ENCODE assay signal across 8 cellular contexts in genomic region chr14:75661499-75661814, GRCh38. TPM values are rescaled to one million over a fixed set of nuclear protein-coding genes. Genes with fewer than 3 reads are reported as not detected.
DNase-seq lines count a peak whose midpoint lies in the region; ATAC-seq and TF ChIP-seq lines count a peak whose summit lies in the region.

No MANE protein-coding gene starts in this region.

- H3K9me3 Mint-ChIP-seq in activated T-cell treated with anti-CD3 and anti-CD28 coated beads, Interleukin-2, amount 50 U/mL, for 4 hours, result no peaks in the 10 kb centered on the region
- H3K9me3 Mint-ChIP-seq in type B pancreatic cell, result no peaks in the 10 kb centered on the region

- TF ChIP-seq POLR2A in right lobe of liver (IDR thresholded peaks at IDR 0.05), result peak; percentile 24

- peak overlapping the region; percentile 74 to 100 for H3K4me3 ChIP-seq in ascending aorta
- H3K4me3 ChIP-seq in right lobe of liver, result peak overlapping the region; percentile 71 to 93 (median 87)

- H3K27ac ChIP-seq in ascending aorta, result peak overlapping the region; percentile 78 to 87
- peak overlapping the region; percentile 66 to 83 (median 81) for H3K27ac ChIP-seq in right lobe of liver

- TF ChIP-seq CTCF in ascending aorta (IDR thresholded peaks at IDR 0.05), result no peak
- TF ChIP-seq CTCF in right lobe of liver (IDR thresholded peaks at IDR 0.05), result no peak
- TF ChIP-seq CTCF in type B pancreatic cell (conservative IDR thresholded peaks at IDR 0.05), result no peak

- peak overlapping the region; percentile 95 for H3K27ac Mint-ChIP-seq in type B pancreatic cell

- H3K9me3 ChIP-seq in ascending aorta, result no peaks in the 10 kb centered on the region
- H3K9me3 ChIP-seq in right lobe of liver, result no peaks in the 10 kb centered on the region

- H3K4me1 ChIP-seq in ascending aorta (peaks cover 4 to 6% of the 10 kb centered on the region in 2 donors), right lobe of liver (peaks cover 0 to 18% (median 7%) of the 10 kb centered on the region in 4 donors)

- DNase-seq in activated T-cell treated with anti-CD3 and anti-CD28 coated beads, Interleukin-2, amount 50 U/mL, for 4 hours, result no peak
- no peak for DNase-seq in activated T-cell treated with anti-CD3 and anti-CD28 coated beads, Interleukin-2, amount 50 U/mL, for 48 hours
- DNase-seq in ascending aorta (ENCODE audit: low spot score in 2 of 2) (no peak), right lobe of liver (no peak), type B pancreatic cell (ENCODE audit: extremely low spot score, unreplicated experiment) (no peak), DMS153 (lab: John Stamatoyannopoulos, UW) (no peak), iPS-NIHi7 (ENCODE audit: extremely low spot score) (no peak)

- WGBS in right lobe of liver (ENCODE audit: insufficient coverage, low coverage, low lambda C conversion rate, missing lambda C conversion rate), result 0% methylated on average over 7 of the region's 18 CpGs

- H3K36me3 Mint-ChIP-seq in activated T-cell treated with anti-CD3 and anti-CD28 coated beads, Interleukin-2, amount 50 U/mL, for 4 hours (ENCODE audit: insufficient read depth), result peaks cover 7% of the 10 kb centered on the region
- peaks cover 6% of the 10 kb centered on the region for H3K36me3 Mint-ChIP-seq in type B pancreatic cell

- H3K36me3 ChIP-seq in ascending aorta (peaks cover 0 to 2% of the 10 kb centered on the region in 2 donors), right lobe of liver (peaks cover 0 to 7% (median 2%) of the 10 kb centered on the region in 4 donors)

- H3K27me3 ChIP-seq in ascending aorta, result no peaks in the 10 kb centered on the region
- no peaks in the 10 kb centered on the region for H3K27me3 ChIP-seq in right lobe of liver

- intact Hi-C loops in ascending aorta (cut with DNase I), result loop anchor here (1.0 to 5.0 kb wide), 3 partner anchors 42 to 491 kb away; partner anchors contain the start of gene GPATCH2L
- intact Hi-C loops in right lobe of liver (cut with DNase I), result no loop called here

- peak overlapping the region; percentile 91 for H3K4me3 Mint-ChIP-seq in activated T-cell treated with anti-CD3 and anti-CD28 coated beads, Interleukin-2, amount 50 U/mL, for 4 hours
- H3K4me3 Mint-ChIP-seq in type B pancreatic cell, result peak overlapping the region; percentile 100

- peak in 1 of 2 donors; percentile 1 for ATAC-seq in activated T-cell treated with anti-CD3 and anti-CD28 coated beads, Interleukin-2, amount 50 U/mL, for 4 hours
- peak; percentile 11 to 23 (median 18) for ATAC-seq in right lobe of liver
- ATAC-seq in GM19463 (IDR thresholded peaks at IDR 0.05; ENCODE audit: unreplicated experiment), result no peak

- H3K4me1 Mint-ChIP-seq in activated T-cell treated with anti-CD3 and anti-CD28 coated beads, Interleukin-2, amount 50 U/mL, for 4 hours (ENCODE audit: low read depth), result peaks cover 17% of the 10 kb centered on the region
- H3K4me1 Mint-ChIP-seq in type B pancreatic cell (ENCODE audit: unreplicated experiment), result peaks cover 14% of the 10 kb centered on the region

- H3K27me3 Mint-ChIP-seq in activated T-cell treated with anti-CD3 and anti-CD28 coated beads, Interleukin-2, amount 50 U/mL, for 4 hours (ENCODE audit: low read depth), result no peaks in the 10 kb centered on the region
- no peaks in the 10 kb centered on the region for H3K27me3 Mint-ChIP-seq in type B pancreatic cell

RNA-seq across cellular contexts. Expression of gene TTLL5, which starts 0.4 kb away (rescaled TPM):
- 10 to 100 TPM; 21.1 to 25.0 (median 21.1) TPM for total RNA-seq in activated T-cell treated with anti-CD3 and anti-CD28 coated beads, Interleukin-2, amount 50 U/mL, for 4 hours
- total RNA-seq in ascending aorta (43.1 TPM), right lobe of liver (10 to 100 TPM in 4 of 6 experiments, 1 to 10 TPM in 2; 7.4 to 13.8 (median 11.9) TPM), type B pancreatic cell (ENCODE audit: low replicate concordance) (36.7 and 44.7 TPM in 2 replicates)

RNA-seq across cellular contexts. Expression of gene ERG28, which starts 0.8 kb away (rescaled TPM):
- total RNA-seq in activated T-cell treated with anti-CD3 and anti-CD28 coated beads, Interleukin-2, amount 50 U/mL, for 4 hours, result 10 to 100 TPM; 14.9 to 16.8 (median 15.9) TPM
- 2.3 TPM for total RNA-seq in ascending aorta
- total RNA-seq in right lobe of liver, result 10 to 100 TPM in 5 of 6 experiments, 1 to 10 TPM in 1; 7.9 to 31.5 (median 20.1) TPM
- 24.6 and 25.5 TPM in 2 replicates for total RNA-seq in type B pancreatic cell (ENCODE audit: low replicate concordance)
